14 cellular contexts compared by ENCODE assay signal in genomic region chr3:151578495-151578894, GRCh38.
"Had no signal": no experiment of that assay in that cellular context is flagged by ENCODE, and none has a peak within 500 bp of the region (broad histone marks: within the 10 kb centered on the region; RNA-seq: fewer than 3 reads in every experiment).

No MANE protein-coding gene starts in this region.

- H3K27me3 ChIP-seq: brain microvascular endothelial cell, right atrium auricular region, tibial artery had no signal

- H3K4me2 ChIP-seq: smooth muscle cell had no signal

- H3K27ac ChIP-seq: brain microvascular endothelial cell, right atrium auricular region, tibial artery had no signal

- DNase-seq: activated CD4-positive, alpha-beta T cell treated with anti-CD3 and anti-CD28 coated beads, Interleukin-2, amount 50 U/mL, for 4 hours; activated CD4-positive, CD25-positive, alpha-beta regulatory T cell treated with anti-CD3 and anti-CD28 coated beads, Interleukin-2, amount 50 U/mL, for 72 hours; activated effector memory CD4-positive, alpha-beta T cell treated with Interleukin-2 at 50 U/mL for 16 hours; activated T-cell treated with anti-CD3 and anti-CD28 coated beads, Interleukin-2, amount 50 U/mL, for 24 hours; amniotic stem cell; brain microvascular endothelial cell; dermis blood vessel endothelial cell; left cardiac atrium; naive thymus-derived CD4-positive, alpha-beta T cell; posterior cingulate gyrus; tibial artery had no signal

- H3K4me1 ChIP-seq: right atrium auricular region, tibial artery had no signal

- ATAC-seq: left cardiac atrium; naive thymus-derived CD4-positive, alpha-beta T cell; stimulated activated effector memory CD8-positive, alpha-beta T cell treated with anti-CD3 and anti-CD28 coated beads, Interleukin-12 subunit alpha, Interleukin-12 subunit beta, amount 100 ng/mL, for 72 hours had no signal

- H3K4me3 ChIP-seq: right atrium auricular region, smooth muscle cell, tibial artery had no signal

- H3K36me3 ChIP-seq: brain microvascular endothelial cell, right atrium auricular region, tibial artery had no signal
